ENCODE assay signal across 8 cellular contexts in the genomic region with DNA sequence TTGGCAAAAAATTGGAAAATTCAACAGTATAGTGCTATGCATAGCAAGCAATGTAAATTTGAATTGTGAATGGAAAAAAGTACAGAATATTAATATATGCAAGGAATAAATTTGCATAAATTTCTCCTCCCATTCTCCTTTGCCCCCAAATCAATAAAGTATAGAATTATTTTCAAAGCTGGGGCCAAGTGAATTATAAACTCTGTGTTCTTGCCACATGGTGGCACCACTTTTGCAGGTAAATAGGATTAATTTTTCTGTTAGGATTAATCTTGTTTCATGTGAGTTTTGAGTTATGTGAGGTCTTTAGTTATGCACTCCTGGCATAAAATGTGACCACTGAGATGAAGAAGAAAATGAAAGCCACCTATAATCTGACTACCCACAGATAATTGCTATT.
A peak's percentile ranks its signal among the peaks of the same experiment; 100 is the strongest.
DNase-seq lines count a peak whose midpoint lies in the region; ATAC-seq, FAIRE-seq and TF ChIP-seq lines count a peak whose summit lies in the region.

No MANE protein-coding gene starts in this region.

- TF ChIP-seq CTCF in AG09309 (IDR thresholded peaks at IDR 0.05; ENCODE audit: control insufficient read depth, insufficient read depth, low read depth, low read length, missing control alignments) (peak; percentile 44), GM12865 (IDR thresholded peaks at IDR 0.05; ENCODE audit: insufficient read depth, low read depth, low read length, missing control alignments) (peak; percentile 11), foreskin fibroblast (IDR thresholded peaks at IDR 0.05; ENCODE audit: low read depth, low read length) (peak; percentile 32)

- no peak for ATAC-seq in HG03175 (IDR thresholded peaks at IDR 0.05; ENCODE audit: unreplicated experiment)

- DNase-seq in AG09309 (ENCODE audit: low read depth) (peak; percentile 4), GM12865 (ENCODE audit: low read depth) (peak; percentile 34), RCC 7860 (ENCODE audit: low spot score) (peak; percentile 16), foreskin fibroblast (peak in 1 of 2 donors; percentile 60), NCI-H1436 (lab: John Stamatoyannopoulos, UW) (no peak), NCI-H2081 treated with DMSO at 0.1 percent for 48 hours (lab: John Stamatoyannopoulos, UW) (no peak)
- DNase-seq in stimulated activated CD4-positive, alpha-beta T cell treated with anti-CD3 and anti-CD28 coated beads, Interleukin-12 subunit alpha, Interleukin-12 subunit beta, amount 100 ng/mL, for 4 hours: no peak

- no peak overlapping the region for H3K4me3 ChIP-seq in AG09309 (ENCODE audit: control insufficient read depth, low read depth, low read length)
- H3K4me3 ChIP-seq in GM12865 (ENCODE audit: low read depth, low read length): no peak overlapping the region
- no peak overlapping the region for H3K4me3 ChIP-seq in foreskin fibroblast (ENCODE audit: low read depth in 1 of 2, low read length in 2 of 2)

- peak; percentile 18 for FAIRE-seq in RCC 7860 (lab: Jason Lieb, UNC)

Comparison
In these comparisons a context has a peak if more than half of its experiments do, and no peak if none do; other contexts are left out.
1. DNase-seq: peak in AG09309 (single experiment), GM12865 (single experiment) and RCC 7860 (single experiment); none in stimulated activated CD4-positive, alpha-beta T cell treated with anti-CD3 and anti-CD28 coated beads, Interleukin-12 subunit alpha, Interleukin-12 subunit beta, amount 100 ng/mL, for 4 hours (single experiment), NCI-H1436 (single experiment) and NCI-H2081 treated with DMSO at 0.1 percent for 48 hours (single experiment).
2. Peak in every context shown above with its lines, with median percentiles within 50 percentile points of each other: CTCF ChIP-seq.